12 cellular contexts compared by ENCODE assay signal in the genomic region with DNA sequence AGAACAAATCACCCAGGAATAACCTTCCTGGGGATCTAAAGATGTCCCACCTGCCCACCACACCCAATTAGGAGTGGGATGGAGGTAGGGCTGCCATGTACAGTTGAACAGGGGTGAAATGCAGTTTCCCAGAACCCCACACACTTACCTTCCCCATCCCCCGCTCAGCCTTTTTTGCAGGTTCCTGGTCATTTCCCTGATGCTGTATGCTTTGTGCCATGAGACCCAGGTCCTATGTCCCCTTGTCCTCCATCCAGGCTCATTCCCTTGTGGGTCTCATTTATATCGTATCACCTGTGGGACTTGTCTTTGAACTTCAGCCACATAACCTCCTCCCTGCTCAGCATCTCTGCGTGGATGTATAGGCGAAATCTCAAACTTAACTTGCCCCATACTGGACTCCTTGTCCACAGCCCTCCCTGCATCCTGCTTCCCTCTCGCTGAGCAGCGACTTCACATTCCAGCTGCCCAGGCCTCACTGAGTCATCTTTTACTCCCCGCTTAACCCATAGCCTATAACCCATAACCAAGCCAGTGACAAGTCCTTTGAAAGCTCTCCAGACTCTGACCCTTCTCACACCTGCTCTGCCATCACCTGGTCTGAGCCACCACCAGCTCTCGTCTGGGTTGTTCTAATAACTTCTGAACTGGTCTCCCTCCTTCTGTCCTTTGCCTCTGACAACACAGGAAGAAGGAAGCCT. TPM values are rescaled to one million over a fixed set of nuclear protein-coding genes. Genes with fewer than 3 reads are reported as not detected.
DNase-seq lines count a peak whose midpoint lies in the region; TF ChIP-seq lines count a peak whose summit lies in the region.
"Had no signal": no experiment of that assay in that cellular context is flagged by ENCODE, and none has a peak within 500 bp of the region (broad histone marks: within the 10 kb centered on the region; RNA-seq: fewer than 3 reads in every experiment).

No MANE protein-coding gene starts in this region.

- H3K36me3 Mint-ChIP-seq in endodermal cell (ENCODE audit: low read depth) (peaks cover 18% of the 10 kb centered on the region), neural progenitor cell (peaks cover 2% of the 10 kb centered on the region)
- no peaks in the 10 kb centered on the region for H3K36me3 Mint-ChIP-seq in activated naive CD4-positive, alpha-beta T cell treated with anti-CD3 and anti-CD28 coated beads for 36 hours (ENCODE audit: low read depth)

- H3K27me3 Mint-ChIP-seq in endodermal cell (ENCODE audit: insufficient read depth), result peaks cover 9% of the 10 kb centered on the region
- peaks cover 6% of the 10 kb centered on the region for H3K27me3 Mint-ChIP-seq in neural progenitor cell (ENCODE audit: insufficient read depth, low read depth)
- peaks cover 10% of the 10 kb centered on the region for H3K27me3 Mint-ChIP-seq in activated naive CD4-positive, alpha-beta T cell treated with anti-CD3 and anti-CD28 coated beads for 36 hours (ENCODE audit: low read depth)

- no peak overlapping the region for H3K27ac ChIP-seq in endodermal cell (ENCODE audit: low read depth, low read length)
- no peak overlapping the region for H3K27ac ChIP-seq in neural progenitor cell
- no peak overlapping the region for H3K27ac ChIP-seq in OCI-LY7 (ENCODE audit: low read depth, low read length, poor library complexity, severe bottlenecking)
- H3K27ac ChIP-seq: transverse colon had no signal

- no peak overlapping the region for H2AFZ ChIP-seq in neural progenitor cell (replicated peaks)
- no peak overlapping the region for H2AFZ ChIP-seq in OCI-LY7 (ENCODE audit: low read length)

- H3K27me3 ChIP-seq in endodermal cell (ENCODE audit: control insufficient read depth, insufficient read depth, low read length, poor library complexity, severe bottlenecking) (no peaks in the 10 kb centered on the region), neural progenitor cell (peaks cover 13% of the 10 kb centered on the region)

- H3K4me3 Mint-ChIP-seq in endodermal cell, result no peak overlapping the region
- peak overlapping the region; percentile 36 for H3K4me3 Mint-ChIP-seq in neural progenitor cell
- no peak overlapping the region for H3K4me3 Mint-ChIP-seq in activated naive CD4-positive, alpha-beta T cell treated with anti-CD3 and anti-CD28 coated beads for 36 hours

- no TSS peak for BruUV-seq in OCI-LY7 (replicated peaks; lab: Mats Ljungman, UMichigan)

- no peaks in the 10 kb centered on the region for H3K9me3 Mint-ChIP-seq in endodermal cell
- H3K9me3 Mint-ChIP-seq in neural progenitor cell, result no peaks in the 10 kb centered on the region
- H3K9me3 Mint-ChIP-seq in activated naive CD4-positive, alpha-beta T cell treated with anti-CD3 and anti-CD28 coated beads for 36 hours, result no peaks in the 10 kb centered on the region

- TF ChIP-seq CTCF in endodermal cell (conservative IDR thresholded peaks at IDR 0.05) (no peak), neural progenitor cell (IDR thresholded peaks at IDR 0.05) (no peak), OCI-LY7 (conservative IDR thresholded peaks at IDR 0.05; ENCODE audit: low read length) (no peak), lower leg skin (IDR thresholded peaks at IDR 0.05) (no peak)

- no peaks in the 10 kb centered on the region for H3K4me1 ChIP-seq in endodermal cell (ENCODE audit: control insufficient read depth, insufficient read depth, low read length)
- H3K4me1 ChIP-seq in neural progenitor cell, result no peaks in the 10 kb centered on the region
- peaks cover 3% of the 10 kb centered on the region for H3K4me1 ChIP-seq in OCI-LY7 (ENCODE audit: insufficient read depth, low read length, poor library complexity, severe bottlenecking)

- DNase-seq in Caki2 (ENCODE audit: low read depth) (peak; percentile 63), LHCN-M2 (ENCODE audit: low read depth) (peak; percentile 67), endodermal cell (peak; percentile 47), neural progenitor cell (ENCODE audit: low spot score) (no peak), NCI-H345 (lab: John Stamatoyannopoulos, UW) (no peak), OCI-LY7 (ENCODE audit: low spot score) (no peak), lower leg skin (ENCODE audit: low spot score in 2 of 2) (no peak)
- no peak for DNase-seq in activated naive CD4-positive, alpha-beta T cell treated with anti-CD3 and anti-CD28 coated beads for 36 hours
- DNase-seq: activated naive CD4-positive, alpha-beta T cell treated with anti-CD3 and anti-CD28 coated beads, Interleukin-2, amount 50 U/mL, for 16 hours; erythroblast; transverse colon had no signal

- no peak for TF ChIP-seq POLR2A in lower leg skin (IDR thresholded peaks at IDR 0.05)

- in situ Hi-C loops in Caki2 (cut with HindIII; ENCODE audit: low pct_unique_long_range_greater_than_20kb, low sequenced_read_pairs), result no loop called here

- H3K9ac ChIP-seq in endodermal cell (ENCODE audit: extremely low read depth, low read length, poor library complexity, severe bottlenecking) (no peak overlapping the region), neural progenitor cell (no peak overlapping the region)

- POLR2A ChIA-PET in OCI-LY7 (lab: Charles Lee), result no interaction called here

- H3K4me2 ChIP-seq in neural progenitor cell, result no peak overlapping the region
- no peak overlapping the region for H3K4me2 ChIP-seq in OCI-LY7 (ENCODE audit: low read length)

- H3K4me1 Mint-ChIP-seq in endodermal cell (peaks cover 2% of the 10 kb centered on the region), neural progenitor cell (peaks cover 30% of the 10 kb centered on the region)
- peaks cover 7% of the 10 kb centered on the region for H3K4me1 Mint-ChIP-seq in activated naive CD4-positive, alpha-beta T cell treated with anti-CD3 and anti-CD28 coated beads for 36 hours (ENCODE audit: low read depth)

- CTCF ChIA-PET in activated naive CD4-positive, alpha-beta T cell treated with anti-CD3 and anti-CD28 coated beads for 36 hours (lab: Charles Lee), result no interaction called here
- CTCF ChIA-PET in OCI-LY7 (lab: Charles Lee; ENCODE audit: unreplicated experiment), result no interaction called here

- H3K9me2 ChIP-seq in OCI-LY7 (ENCODE audit: insufficient read depth, low read length), result no peaks in the 10 kb centered on the region

- intact Hi-C loops in activated naive CD4-positive, alpha-beta T cell treated with anti-CD3 and anti-CD28 coated beads for 36 hours (cut with micrococcal nuclease), result no loop called here
- intact Hi-C loops in OCI-LY7 (cut with micrococcal nuclease; ENCODE audit: unreplicated experiment), result no loop called here
- intact Hi-C loops in lower leg skin (cut with DNase I; ENCODE audit: low total_unique reads), result no loop called here

- 91 to 98% methylated on average over 4 to 8 of the region's 8 CpGs for WGBS in endodermal cell (ENCODE audit: insufficient coverage in 1 of 2, insufficient read length in 1 of 2), 2 experiments
- WGBS in lower leg skin, 2 donors, result 85 to 86% methylated on average over 8 of the region's 8 CpGs

- H4K20me1 ChIP-seq in neural progenitor cell (ENCODE audit: low read depth) (no peaks in the 10 kb centered on the region), OCI-LY7 (ENCODE audit: insufficient read depth, low read length) (no peaks in the 10 kb centered on the region)

- no peak overlapping the region for H3K4me3 ChIP-seq in endodermal cell (ENCODE audit: low read length)
- no peak overlapping the region for H3K4me3 ChIP-seq in neural progenitor cell
- H3K4me3 ChIP-seq in OCI-LY7 (ENCODE audit: low read depth, low read length, poor library complexity, severe bottlenecking), result no peak overlapping the region
- no peak overlapping the region for H3K4me3 ChIP-seq in lower leg skin (ENCODE audit: low read depth, poor library complexity, severe bottlenecking)
- H3K4me3 ChIP-seq: transverse colon had no signal

- no peaks in the 10 kb centered on the region for H3K79me2 ChIP-seq in neural progenitor cell (ENCODE audit: low read depth)
- H3K79me2 ChIP-seq in OCI-LY7 (ENCODE audit: insufficient read depth, low read depth, low read length), result no peaks in the 10 kb centered on the region

- H3K9me3 ChIP-seq in endodermal cell (ENCODE audit: control insufficient read depth, low read length), result no peaks in the 10 kb centered on the region
- no peaks in the 10 kb centered on the region for H3K9me3 ChIP-seq in neural progenitor cell (ENCODE audit: low read depth)
- H3K9me3 ChIP-seq in OCI-LY7 (ENCODE audit: low read length), result no peaks in the 10 kb centered on the region
- H3K9me3 ChIP-seq: transverse colon had no signal

- H3K36me3 ChIP-seq in endodermal cell (ENCODE audit: control insufficient read depth, insufficient read depth, low read length) (peaks cover 22% of the 10 kb centered on the region), neural progenitor cell (no peaks in the 10 kb centered on the region), OCI-LY7 (ENCODE audit: insufficient read depth, low read length) (no peaks in the 10 kb centered on the region)
- H3K36me3 ChIP-seq: transverse colon had no signal

- H3K27ac Mint-ChIP-seq in endodermal cell, result no peak overlapping the region
- peak overlapping the region; percentile 54 for H3K27ac Mint-ChIP-seq in neural progenitor cell
- no peak overlapping the region for H3K27ac Mint-ChIP-seq in activated naive CD4-positive, alpha-beta T cell treated with anti-CD3 and anti-CD28 coated beads for 36 hours

- peaks cover 5% of the 10 kb centered on the region for H3F3A ChIP-seq in neural progenitor cell (ENCODE audit: low read depth)

RNA-seq across cellular contexts. Expression of a gene that starts 4.7 kb away (rescaled TPM):
- not detected in 2 replicates for total RNA-seq in Caki2 (2014; rRNA removed; shearing (Covaris generic); ENCODE audit: low replicate concordance)
- total RNA-seq in LHCN-M2 (2014; rRNA removed), result not detected in 2 replicates
- 20.7 TPM for polyA plus RNA-seq in LHCN-M2 (2012)
- under 1 TPM; 0.58 to 0.88 TPM for total RNA-seq in endodermal cell
- polyA plus RNA-seq in endodermal cell (2013, experiment 1 of 2), result 0.39 TPM
- 0.33 TPM for polyA plus RNA-seq in endodermal cell (2013, experiment 2 of 2)
- total RNA-seq in neural progenitor cell (ENCODE audit: low replicate concordance), result 0.67 and 1.2 TPM in 2 replicates
- not detected for total RNA-seq in activated naive CD4-positive, alpha-beta T cell treated with anti-CD3 and anti-CD28 coated beads for 36 hours
- not detected in 2 replicates for total RNA-seq in OCI-LY7 (2014; rRNA removed; shearing (Covaris generic))
- not detected in 2 replicates for total RNA-seq in OCI-LY7 (2022)
- under 1 TPM in 1 of 4 donors, not detected in 3; 0.19 TPM for total RNA-seq in lower leg skin
- total RNA-seq: G401 had no signal

RNA-seq across cellular contexts. Expression of a gene that starts 33.8 kb away (rescaled TPM):
- total RNA-seq in Caki2 (2014; rRNA removed; shearing (Covaris generic); ENCODE audit: low replicate concordance), result 12.5 and 19.3 TPM in 2 replicates
- total RNA-seq in LHCN-M2 (2014; rRNA removed) (22.7 and 25.1 TPM in 2 replicates), endodermal cell (10 to 100 TPM; 73.8 to 78.6 TPM), neural progenitor cell (ENCODE audit: low replicate concordance) (34.5 and 50.3 TPM in 2 replicates), OCI-LY7 (2022) (95.7 and 98.3 TPM in 2 replicates), lower leg skin (10 to 100 TPM; 26.9 to 38.1 (median 31.5) TPM)
- 17.2 TPM for polyA plus RNA-seq in LHCN-M2 (2012)
- 47.3 TPM for polyA plus RNA-seq in endodermal cell (2013, experiment 1 of 2)
- 44.4 TPM for polyA plus RNA-seq in endodermal cell (2013, experiment 2 of 2)
- total RNA-seq in activated naive CD4-positive, alpha-beta T cell treated with anti-CD3 and anti-CD28 coated beads for 36 hours, result 10 to 100 TPM; 89.9 to 93.4 TPM
- 45.0 and 56.0 TPM in 2 replicates for total RNA-seq in OCI-LY7 (2014; rRNA removed; shearing (Covaris generic))

Comparison
In these comparisons a context has a peak if more than half of its experiments do, and no peak if none do; other contexts are left out.
1. DNase-seq: peak in Caki2 (single experiment), LHCN-M2 (single experiment) and endodermal cell (single experiment); none in neural progenitor cell (single experiment), activated naive CD4-positive, alpha-beta T cell treated with anti-CD3 and anti-CD28 coated beads for 36 hours (single experiment), NCI-H345 (single experiment), OCI-LY7 (single experiment) and lower leg skin (0 of 2).